3 cellular contexts compared by ENCODE assay signal in the genomic region with DNA sequence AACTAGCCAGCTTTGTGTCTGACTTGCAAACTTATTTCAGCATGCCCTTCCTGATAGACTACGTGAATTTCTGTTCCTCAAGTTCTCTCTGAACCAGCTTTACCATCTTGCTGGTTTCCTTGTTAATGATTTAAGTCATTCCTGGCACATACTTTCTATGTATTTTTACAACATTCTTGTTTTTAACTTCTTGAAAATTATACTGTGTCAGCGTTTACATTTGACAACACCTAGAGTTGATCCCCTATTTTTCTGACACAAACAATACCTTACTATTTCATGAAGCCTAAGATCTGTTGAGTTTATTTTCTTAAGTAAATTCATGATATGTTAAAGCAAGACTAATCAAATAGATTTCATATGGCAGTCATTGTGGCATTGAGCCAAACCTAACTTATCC.
A peak's percentile ranks its signal among the peaks of the same experiment; 100 is the strongest.
TF ChIP-seq lines count a peak whose summit lies in the region.

No MANE protein-coding gene starts in this region.

TF ChIP-seq in A549, 52 proteins besides CTCF, POLR2A, EP300 and RAD21:
- TF ChIP-seq, protein P1, sequence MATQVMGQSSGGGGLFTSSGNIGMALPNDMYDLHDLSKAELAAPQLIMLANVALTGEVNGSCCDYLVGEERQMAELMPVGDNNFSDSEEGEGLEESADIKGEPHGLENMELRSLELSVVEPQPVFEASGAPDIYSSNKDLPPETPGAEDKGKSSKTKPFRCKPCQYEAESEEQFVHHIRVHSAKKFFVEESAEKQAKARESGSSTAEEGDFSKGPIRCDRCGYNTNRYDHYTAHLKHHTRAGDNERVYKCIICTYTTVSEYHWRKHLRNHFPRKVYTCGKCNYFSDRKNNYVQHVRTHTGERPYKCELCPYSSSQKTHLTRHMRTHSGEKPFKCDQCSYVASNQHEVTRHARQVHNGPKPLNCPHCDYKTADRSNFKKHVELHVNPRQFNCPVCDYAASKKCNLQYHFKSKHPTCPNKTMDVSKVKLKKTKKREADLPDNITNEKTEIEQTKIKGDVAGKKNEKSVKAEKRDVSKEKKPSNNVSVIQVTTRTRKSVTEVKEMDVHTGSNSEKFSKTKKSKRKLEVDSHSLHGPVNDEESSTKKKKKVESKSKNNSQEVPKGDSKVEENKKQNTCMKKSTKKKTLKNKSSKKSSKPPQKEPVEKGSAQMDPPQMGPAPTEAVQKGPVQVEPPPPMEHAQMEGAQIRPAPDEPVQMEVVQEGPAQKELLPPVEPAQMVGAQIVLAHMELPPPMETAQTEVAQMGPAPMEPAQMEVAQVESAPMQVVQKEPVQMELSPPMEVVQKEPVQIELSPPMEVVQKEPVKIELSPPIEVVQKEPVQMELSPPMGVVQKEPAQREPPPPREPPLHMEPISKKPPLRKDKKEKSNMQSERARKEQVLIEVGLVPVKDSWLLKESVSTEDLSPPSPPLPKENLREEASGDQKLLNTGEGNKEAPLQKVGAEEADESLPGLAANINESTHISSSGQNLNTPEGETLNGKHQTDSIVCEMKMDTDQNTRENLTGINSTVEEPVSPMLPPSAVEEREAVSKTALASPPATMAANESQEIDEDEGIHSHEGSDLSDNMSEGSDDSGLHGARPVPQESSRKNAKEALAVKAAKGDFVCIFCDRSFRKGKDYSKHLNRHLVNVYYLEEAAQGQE (IDR thresholded peaks at IDR 0.05) = no peak
- TF ChIP-seq MAFK (IDR thresholded peaks at IDR 0.05; ENCODE audit: partially characterized antibody) (peak; percentile 42), NR3C1 (IDR thresholded peaks at IDR 0.05) (no peak), MYC (IDR thresholded peaks at IDR 0.05; ENCODE audit: borderline replicate concordance, low read length) (no peak), MAZ (IDR thresholded peaks at IDR 0.05; ENCODE audit: borderline replicate concordance, low read depth, low read length) (no peak)

TF ChIP-seq in IMR-90, 13 proteins besides CTCF, POLR2A, EP300 and RAD21:
- TF ChIP-seq FOS (IDR thresholded peaks at IDR 0.05; ENCODE audit: low read depth, low read length) (no peak), SMC3 (IDR thresholded peaks at IDR 0.05; ENCODE audit: low read depth, low read length) (no peak), MAFK (IDR thresholded peaks at IDR 0.05; ENCODE audit: low read depth, low read length) (peak; percentile 81), MXI1 (IDR thresholded peaks at IDR 0.05; ENCODE audit: borderline replicate concordance, low read depth, low read length) (no peak)
TF ChIP-seq in IMR-90: peak in this region for 1.

TF ChIP-seq in K562, 482 proteins besides CTCF, POLR2A, EP300 and RAD21:
- TF ChIP-seq LCOR (CRISPR knock-in tag; IDR thresholded peaks at IDR 0.05) = no peak
- TF ChIP-seq ZNF316 (IDR thresholded peaks at IDR 0.05) = 0 out of 2 replicates have a peak, but pooled peaks have one; percentile 7
TF ChIP-seq in K562: peak in this region for 1.
